In the genomic region with DNA sequence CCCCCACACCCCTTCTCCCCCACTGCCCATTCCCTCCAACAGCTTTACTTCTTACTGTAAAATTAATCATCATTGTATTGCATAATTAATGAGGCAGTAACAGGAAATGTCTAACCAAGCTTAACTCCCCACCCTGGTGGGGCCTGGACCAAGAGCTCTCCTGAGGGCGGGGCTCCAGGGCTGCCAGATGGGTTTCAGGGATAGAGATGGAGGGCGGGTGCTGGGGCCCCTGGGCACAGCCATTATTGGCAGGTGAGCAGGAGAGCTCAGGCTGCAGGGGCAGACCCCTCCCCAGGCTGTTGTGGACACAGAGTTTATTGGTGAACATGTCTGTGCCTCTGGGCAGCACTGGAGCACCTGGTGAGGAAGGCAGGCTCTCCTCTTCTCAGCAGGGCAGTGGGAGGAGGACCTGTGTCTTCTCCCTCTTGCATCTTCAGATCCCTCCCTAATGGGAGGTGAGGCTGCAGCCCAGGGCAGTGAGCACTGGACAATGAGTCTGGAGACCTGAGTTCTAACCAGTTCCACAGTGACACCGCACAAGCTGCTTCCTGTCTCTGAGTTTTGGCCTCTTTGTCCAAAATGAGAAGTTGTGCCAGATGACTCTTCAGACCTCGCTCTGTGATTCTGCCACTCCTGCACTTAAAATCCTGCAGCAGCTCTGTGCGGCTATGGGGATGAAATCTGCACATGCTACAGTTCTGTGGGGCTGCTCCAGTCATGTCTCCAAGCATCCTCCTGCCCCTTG, we compare ENCODE assay signal across 19 cellular contexts.
DNase-seq lines count a peak whose midpoint lies in the region; ATAC-seq and TF ChIP-seq lines count a peak whose summit lies in the region.
"Had no signal": no experiment of that assay in that cellular context is flagged by ENCODE, and none has a peak within 500 bp of the region (broad histone marks: within the 10 kb centered on the region; RNA-seq: fewer than 3 reads in every experiment).

No MANE protein-coding gene starts in this region.

- H3K27me3 Mint-ChIP-seq in chondrocyte (ENCODE audit: low read depth) (peaks cover 51% of the 10 kb centered on the region), type B pancreatic cell (peaks cover 49% of the 10 kb centered on the region)
- H3K27me3 Mint-ChIP-seq in effector memory CD8-positive, alpha-beta T cell = peaks cover 41 to 86% of the 10 kb centered on the region in 2 donors

- no peaks in the 10 kb centered on the region for H3K36me3 Mint-ChIP-seq in chondrocyte (ENCODE audit: low read depth)
- H3K36me3 Mint-ChIP-seq in type B pancreatic cell = no peaks in the 10 kb centered on the region
- H3K36me3 Mint-ChIP-seq in effector memory CD8-positive, alpha-beta T cell (ENCODE audit: insufficient read depth) = no peaks in the 10 kb centered on the region
- H3K36me3 Mint-ChIP-seq: CD14-positive monocyte had no signal

- no peak for ATAC-seq in left cardiac atrium
- no peak for ATAC-seq in HG02678 (IDR thresholded peaks at IDR 0.05; ENCODE audit: unreplicated experiment)
- no peak for ATAC-seq in effector memory CD8-positive, alpha-beta T cell (replicated peaks)
- ATAC-seq: T-helper 17 cell had no signal

- H3K9me3 Mint-ChIP-seq in chondrocyte (ENCODE audit: low read depth) (no peaks in the 10 kb centered on the region), type B pancreatic cell (no peaks in the 10 kb centered on the region)
- H3K9me3 Mint-ChIP-seq in effector memory CD8-positive, alpha-beta T cell = no peaks in the 10 kb centered on the region

- DNase-seq in DMS79 treated with DMSO at 0.1 percent for 48 hours (lab: John Stamatoyannopoulos, UW) (peak; percentile 51), DMS79 (lab: John Stamatoyannopoulos, UW) (no peak), cardiac septum (ENCODE audit: low spot score) (peak; percentile 60), left cardiac atrium (no peak), chondrocyte (ENCODE audit: low spot score) (peak; percentile 69), type B pancreatic cell (ENCODE audit: extremely low spot score, unreplicated experiment) (no peak)
- no peak for DNase-seq in effector memory CD8-positive, alpha-beta T cell
- DNase-seq: 8988T, Caco-2, GF-D8, GOT3, KBM-7, NCI-H1092, NCI-H187 treated with DMSO at 0.1 percent for 48 hours, NCI-H774, SHP77 treated with DMSO at 0.1 percent for 48 hours, T-helper 17 cell had no signal

- H3K4me3 Mint-ChIP-seq in chondrocyte (ENCODE audit: unreplicated experiment) (no peak overlapping the region), type B pancreatic cell (no peak overlapping the region)
- no peak overlapping the region for H3K4me3 Mint-ChIP-seq in effector memory CD8-positive, alpha-beta T cell
- H3K4me3 Mint-ChIP-seq: CD14-positive monocyte, T-helper 17 cell had no signal

- TF ChIP-seq CTCF in chondrocyte (IDR thresholded peaks at IDR 0.05) (no peak), type B pancreatic cell (conservative IDR thresholded peaks at IDR 0.05) (no peak)

- intact Hi-C loops in cardiac septum (cut with DNase I) = no loop called here
- intact Hi-C loops in left cardiac atrium (cut with DNase I) = no loop called here

- no peak overlapping the region for H3K27ac Mint-ChIP-seq in chondrocyte (ENCODE audit: unreplicated experiment)
- H3K27ac Mint-ChIP-seq in type B pancreatic cell = no peak overlapping the region
- no peak overlapping the region for H3K27ac Mint-ChIP-seq in effector memory CD8-positive, alpha-beta T cell
- H3K27ac Mint-ChIP-seq: T-helper 17 cell had no signal

- no peaks in the 10 kb centered on the region for H3K4me1 Mint-ChIP-seq in chondrocyte (ENCODE audit: low read depth)
- H3K4me1 Mint-ChIP-seq in type B pancreatic cell (ENCODE audit: unreplicated experiment) = no peaks in the 10 kb centered on the region
- H3K4me1 Mint-ChIP-seq in effector memory CD8-positive, alpha-beta T cell (ENCODE audit: low read depth in 2 of 2) = no peaks in the 10 kb centered on the region

Comparison
In these comparisons a context has a peak if more than half of its experiments do, and no peak if none do; other contexts are left out.
1. DNase-seq: peak in DMS79 treated with DMSO at 0.1 percent for 48 hours (single experiment), cardiac septum (single experiment) and chondrocyte (single experiment); none in DMS79 (single experiment), left cardiac atrium (single experiment), type B pancreatic cell (single experiment) and effector memory CD8-positive, alpha-beta T cell (0 of 3).